2 cellular contexts compared by ENCODE assay signal in the genomic region with DNA sequence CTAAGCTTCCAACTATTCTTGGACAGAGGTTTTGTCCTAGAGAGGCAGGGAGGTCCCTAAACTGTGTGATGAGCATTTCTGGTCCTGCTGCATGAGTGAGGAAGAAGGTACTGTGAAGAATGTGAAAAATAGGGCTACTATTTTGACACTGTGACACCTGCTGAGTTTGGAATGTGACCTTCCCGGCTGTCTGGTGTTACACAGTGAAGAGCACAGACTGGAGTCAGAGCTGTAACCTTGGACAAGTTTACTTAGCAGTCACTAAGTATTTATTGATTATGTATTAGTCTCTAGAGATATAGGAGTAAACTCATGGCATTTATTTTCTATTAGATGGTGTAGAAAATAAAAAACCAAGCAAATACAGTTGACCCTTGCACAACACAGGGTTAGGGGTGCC.
TF ChIP-seq lines count a peak whose summit lies in the region.

No MANE protein-coding gene starts in this region.

TF ChIP-seq in HCT116, 20 proteins besides CTCF, POLR2A, EP300 and RAD21:
- TF ChIP-seq SP1 (IDR thresholded peaks at IDR 0.05; ENCODE audit: low read depth) (0 out of 2 replicates have a peak, but pooled peaks have one; percentile 2), ZFX (IDR thresholded peaks at IDR 0.05) (no peak)

TF ChIP-seq in H1, 55 proteins besides CTCF, POLR2A, EP300 and RAD21:
- TF ChIP-seq SP1 (IDR thresholded peaks at IDR 0.05; ENCODE audit: low read depth, low read length) (0 out of 2 replicates have a peak, but pooled peaks have one; percentile 60), BCL11A (IDR thresholded peaks at IDR 0.05; ENCODE audit: low read depth in 2 of 2, low read length in 2 of 2) (no peak), TEAD4 (IDR thresholded peaks at IDR 0.05; ENCODE audit: low read depth, low read length) (peak; percentile 97), RXRA (IDR thresholded peaks at IDR 0.05; ENCODE audit: insufficient read depth, low read depth, low read length) (0 out of 2 replicates have a peak, but pooled peaks have one; percentile 36)
